ENCODE assay signal across 19 cellular contexts in genomic region chr1:91793189-91793588, GRCh38.
A peak's percentile ranks its signal among the peaks of the same experiment; 100 is the strongest.
DNase-seq lines count a peak whose midpoint lies in the region; ATAC-seq and TF ChIP-seq lines count a peak whose summit lies in the region.
"Had no signal": no experiment of that assay in that cellular context is flagged by ENCODE, and none has a peak within 500 bp of the region (broad histone marks: within the 10 kb centered on the region; RNA-seq: fewer than 3 reads in every experiment).

No MANE protein-coding gene starts in this region.

- ATAC-seq in GM19455 (IDR thresholded peaks at IDR 0.05; ENCODE audit: unreplicated experiment) = no peak
- no peak for ATAC-seq in HG03457 (IDR thresholded peaks at IDR 0.05; ENCODE audit: unreplicated experiment)
- no peak for ATAC-seq in HG02840 (IDR thresholded peaks at IDR 0.05; ENCODE audit: low FRiP score, unreplicated experiment)
- ATAC-seq: A549 had no signal

- no peak for TF ChIP-seq POLR2A in esophagus squamous epithelium (IDR thresholded peaks at IDR 0.05)
- TF ChIP-seq POLR2A in suprapubic skin (IDR thresholded peaks at IDR 0.05) = no peak

- H3K4me3 Mint-ChIP-seq in neural crest cell = no peak overlapping the region
- H3K4me3 Mint-ChIP-seq: CD4-positive, alpha-beta memory T cell had no signal

- DNase-seq in esophagus squamous epithelium (lab: John Stamatoyannopoulos, UW) = no peak
- no peak for DNase-seq in neural crest cell (ENCODE audit: low read depth, low spot score)
- DNase-seq in suprapubic skin (ENCODE audit: low spot score in 2 of 2) = no peak
- DNase-seq: CD4-positive, alpha-beta memory T cell; GM23248; KBM-7; NCI-H187 treated with DMSO at 0.1 percent for 48 hours; NCI-H345; NCI-H524 treated with DMSO at 0.1 percent for 48 hours; PC-9 had no signal

- no peaks in the 10 kb centered on the region for H3K27me3 ChIP-seq in esophagus squamous epithelium
- H3K27me3 ChIP-seq in suprapubic skin = no peaks in the 10 kb centered on the region
- H3K27me3 ChIP-seq: BLaER1, SJCRH30 had no signal

- H3K27ac ChIP-seq in HEK293 (ENCODE audit: extremely low read depth, low read depth, low read length) (no peak overlapping the region), esophagus squamous epithelium (peak overlapping the region in 3 of 4 donors; percentile 60 to 76 (median 65)), suprapubic skin (peak overlapping the region; percentile 55)
- H3K27ac ChIP-seq: A549, BLaER1, GM23248, PC-9, RWPE1, SJCRH30 had no signal

- H3K27ac Mint-ChIP-seq in neural crest cell (ENCODE audit: unreplicated experiment) = peak overlapping the region; percentile 10

- peaks cover 2% of the 10 kb centered on the region for H3K9me3 Mint-ChIP-seq in neural crest cell
- H3K9me3 Mint-ChIP-seq: CD4-positive, alpha-beta memory T cell had no signal

- TF ChIP-seq CTCF in HEK293 (tag by site-specific recombination; IDR thresholded peaks at IDR 0.05) = no peak
- TF ChIP-seq CTCF in esophagus squamous epithelium (IDR thresholded peaks at IDR 0.05) = no peak
- no peak for TF ChIP-seq CTCF in neural crest cell (conservative IDR thresholded peaks at IDR 0.05)
- TF ChIP-seq CTCF in suprapubic skin (IDR thresholded peaks at IDR 0.05) = no peak

- H3K36me3 Mint-ChIP-seq in neural crest cell (ENCODE audit: low read depth) = peaks cover 15% of the 10 kb centered on the region

- H3K27me3 Mint-ChIP-seq in neural crest cell (ENCODE audit: low read depth) = no peaks in the 10 kb centered on the region
- H3K27me3 Mint-ChIP-seq: CD4-positive, alpha-beta memory T cell had no signal

- H3K36me3 ChIP-seq in HEK293 (ENCODE audit: control insufficient read depth in 2 of 2, insufficient read depth in 1 of 2, low read length in 2 of 2) (no peaks in the 10 kb centered on the region), esophagus squamous epithelium (peaks cover 0 to 15% (median 0%) of the 10 kb centered on the region in 3 donors), suprapubic skin (peaks cover 7% of the 10 kb centered on the region)
- H3K36me3 ChIP-seq: HAP-1, SJCRH30 had no signal

- 94 to 96% methylated on average over 5 of the region's 5 CpGs for WGBS in esophagus squamous epithelium, 2 donors
- 88% methylated on average over 5 of the region's 5 CpGs for WGBS in suprapubic skin

- CTCF ChIA-PET in HEK293 (lab: Yijun Ruan, JAX) = interaction anchor here (1.1 to 1.5 kb wide), 2 partner anchors 18 to 136 kb away, joined by 3 to 5 read pairs; no protein-coding TSS in a partner anchor

- H3K4me1 Mint-ChIP-seq in neural crest cell = peaks cover 49% of the 10 kb centered on the region

- no peak overlapping the region for H3K4me3 ChIP-seq in HEK293 (ENCODE audit: low read depth, low read length)
- no peak overlapping the region for H3K4me3 ChIP-seq in esophagus squamous epithelium
- no peak overlapping the region for H3K4me3 ChIP-seq in suprapubic skin
- H3K4me3 ChIP-seq: A549, BLaER1, GM23248, HAP-1, PC-9, SJCRH30 had no signal

- H3K9me3 ChIP-seq in HEK293 (ENCODE audit: control insufficient read depth, insufficient read depth, low read depth, low read length) (no peaks in the 10 kb centered on the region), esophagus squamous epithelium (no peaks in the 10 kb centered on the region), suprapubic skin (no peaks in the 10 kb centered on the region)
- H3K9me3 ChIP-seq: A549, HAP-1 had no signal

- POLR2A ChIA-PET in HEK293 (lab: Yijun Ruan, JAX) = no interaction called here

- intact Hi-C loops in esophagus squamous epithelium (cut with DNase I) = no loop called here

- TF ChIP-seq EP300 in suprapubic skin (IDR thresholded peaks at IDR 0.05) = no peak

- H3K4me1 ChIP-seq in HEK293 (ENCODE audit: control insufficient read depth, insufficient read depth, low read length) (peaks cover 21% of the 10 kb centered on the region), esophagus squamous epithelium (peaks cover 22 to 99% (median 47%) of the 10 kb centered on the region in 3 donors), suprapubic skin (peaks cover 65% of the 10 kb centered on the region)

TF ChIP-seq in HEK293, 187 proteins besides CTCF, POLR2A, EP300 and RAD21:
- TF ChIP-seq ZNF629 (tag by site-specific recombination; IDR thresholded peaks at IDR 0.05) (peak; percentile 79), ZNF561 (tag by site-specific recombination; IDR thresholded peaks at IDR 0.05; ENCODE audit: borderline replicate concordance) (0 out of 2 replicates have a peak, but pooled peaks have one; percentile 16), SCRT2 (tag by site-specific recombination; IDR thresholded peaks at IDR 0.05) (no peak; the same call in 1 of the 2 replicates), PATZ1 (tag by site-specific recombination; IDR thresholded peaks at IDR 0.05) (no peak), ZNF747 (tag by site-specific recombination; IDR thresholded peaks at IDR 0.05) (no peak), ATF2 (tag by site-specific recombination; IDR thresholded peaks at IDR 0.05; ENCODE audit: low read depth) (peak; percentile 92)
